In genomic region chr2:170177950-170178781, GRCh38 we compare ENCODE assay signal across 9 cellular contexts. TPM values are rescaled to one million over a fixed set of nuclear protein-coding genes. Genes with fewer than 3 reads are reported as not detected.
DNase-seq lines count a peak whose midpoint lies in the region; ATAC-seq lines count a peak whose summit lies in the region.
"Had no signal": no experiment of that assay in that cellular context is flagged by ENCODE, and none has a peak within 500 bp of the region (broad histone marks: within the 10 kb centered on the region; RNA-seq: fewer than 3 reads in every experiment).

A gene with protein sequence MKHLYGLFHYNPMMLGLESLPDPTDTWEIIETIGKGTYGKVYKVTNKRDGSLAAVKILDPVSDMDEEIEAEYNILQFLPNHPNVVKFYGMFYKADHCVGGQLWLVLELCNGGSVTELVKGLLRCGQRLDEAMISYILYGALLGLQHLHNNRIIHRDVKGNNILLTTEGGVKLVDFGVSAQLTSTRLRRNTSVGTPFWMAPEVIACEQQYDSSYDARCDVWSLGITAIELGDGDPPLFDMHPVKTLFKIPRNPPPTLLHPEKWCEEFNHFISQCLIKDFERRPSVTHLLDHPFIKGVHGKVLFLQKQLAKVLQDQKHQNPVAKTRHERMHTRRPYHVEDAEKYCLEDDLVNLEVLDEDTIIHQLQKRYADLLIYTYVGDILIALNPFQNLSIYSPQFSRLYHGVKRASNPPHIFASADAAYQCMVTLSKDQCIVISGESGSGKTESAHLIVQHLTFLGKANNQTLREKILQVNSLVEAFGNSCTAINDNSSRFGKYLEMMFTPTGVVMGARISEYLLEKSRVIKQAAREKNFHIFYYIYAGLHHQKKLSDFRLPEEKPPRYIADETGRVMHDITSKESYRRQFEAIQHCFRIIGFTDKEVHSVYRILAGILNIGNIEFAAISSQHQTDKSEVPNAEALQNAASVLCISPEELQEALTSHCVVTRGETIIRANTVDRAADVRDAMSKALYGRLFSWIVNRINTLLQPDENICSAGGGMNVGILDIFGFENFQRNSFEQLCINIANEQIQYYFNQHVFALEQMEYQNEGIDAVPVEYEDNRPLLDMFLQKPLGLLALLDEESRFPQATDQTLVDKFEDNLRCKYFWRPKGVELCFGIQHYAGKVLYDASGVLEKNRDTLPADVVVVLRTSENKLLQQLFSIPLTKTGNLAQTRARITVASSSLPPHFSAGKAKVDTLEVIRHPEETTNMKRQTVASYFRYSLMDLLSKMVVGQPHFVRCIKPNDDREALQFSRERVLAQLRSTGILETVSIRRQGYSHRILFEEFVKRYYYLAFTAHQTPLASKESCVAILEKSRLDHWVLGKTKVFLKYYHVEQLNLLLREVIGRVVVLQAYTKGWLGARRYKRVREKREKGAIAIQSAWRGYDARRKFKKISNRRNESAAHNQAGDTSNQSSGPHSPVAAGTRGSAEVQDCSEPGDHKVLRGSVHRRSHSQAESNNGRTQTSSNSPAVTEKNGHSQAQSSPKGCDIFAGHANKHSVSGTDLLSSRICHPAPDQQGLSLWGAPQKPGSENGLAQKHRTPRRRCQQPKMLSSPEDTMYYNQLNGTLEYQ (N-terminal part only) (plus strand): TSS chr2:170178147. CDS start chr2:170178288, 141 bp downstream.

- CTCF ChIA-PET in activated CD8-positive, alpha-beta memory T cell treated with anti-CD3 and anti-CD28 coated beads, Interleukin-2, amount 10 ng/mL, durations not matched to agents 7 days and 5 days (lab: Charles Lee), result no interaction called here

- peaks cover 19% of the 10 kb centered on the region for H3K4me1 Mint-ChIP-seq in activated CD8-positive, alpha-beta memory T cell treated with anti-CD3 and anti-CD28 coated beads, Interleukin-2, amount 10 ng/mL, durations not matched to agents 7 days and 5 days

- no peaks in the 10 kb centered on the region for H3K9me3 Mint-ChIP-seq in activated CD8-positive, alpha-beta memory T cell treated with anti-CD3 and anti-CD28 coated beads, Interleukin-2, amount 10 ng/mL, durations not matched to agents 7 days and 5 days (ENCODE audit: low read depth)

- H3K4me3 Mint-ChIP-seq in activated CD8-positive, alpha-beta memory T cell treated with anti-CD3 and anti-CD28 coated beads, Interleukin-2, amount 10 ng/mL, durations not matched to agents 7 days and 5 days, result no peak within 1 kb of the TSS
- H3K4me3 Mint-ChIP-seq: WTC11 had no signal

- H3K27me3 Mint-ChIP-seq in activated CD8-positive, alpha-beta memory T cell treated with anti-CD3 and anti-CD28 coated beads, Interleukin-2, amount 10 ng/mL, durations not matched to agents 7 days and 5 days, result no peaks in the 10 kb centered on the region

- H3K27ac Mint-ChIP-seq in activated CD8-positive, alpha-beta memory T cell treated with anti-CD3 and anti-CD28 coated beads, Interleukin-2, amount 10 ng/mL, durations not matched to agents 7 days and 5 days, result peak within 1 kb of the TSS; percentile 58
- H3K27ac Mint-ChIP-seq: WTC11 had no signal

- ATAC-seq in activated CD8-positive, alpha-beta memory T cell treated with anti-CD3 and anti-CD28 coated beads, Interleukin-2, amount 10 ng/mL, durations not matched to agents 7 days and 5 days, result peak; percentile 73
- no peak for ATAC-seq in HG02884 (IDR thresholded peaks at IDR 0.05; ENCODE audit: unreplicated experiment)
- ATAC-seq: WTC11 had no signal

- no peak for DNase-seq in activated CD8-positive, alpha-beta memory T cell treated with anti-CD3 and anti-CD28 coated beads, Interleukin-2, amount 10 ng/mL, durations not matched to agents 7 days and 5 days
- no peak for DNase-seq in activated CD8-positive, alpha-beta memory T cell treated with anti-CD3 and anti-CD28 coated beads, Interleukin-2, amount 50 U/mL, for 4 hours
- DNase-seq in NCI-H146 (lab: John Stamatoyannopoulos, UW), result peak; percentile 44
- DNase-seq in fibroblast of gingiva (ENCODE audit: low read depth), result peak; percentile 69
- peak; percentile 40 for DNase-seq in stromal cell of bone marrow (ENCODE audit: low read depth)
- no peak for DNase-seq in HK-2 (ENCODE audit: unreplicated experiment)
- no peak for DNase-seq in Kasumi-1 (lab: John Stamatoyannopoulos, UW)

- H3K36me3 Mint-ChIP-seq in activated CD8-positive, alpha-beta memory T cell treated with anti-CD3 and anti-CD28 coated beads, Interleukin-2, amount 10 ng/mL, durations not matched to agents 7 days and 5 days, result no peaks in the 10 kb centered on the region

RNA-seq across cellular contexts. Expression of the gene that starts here (rescaled TPM):
- total RNA-seq in activated CD8-positive, alpha-beta memory T cell treated with anti-CD3 and anti-CD28 coated beads, Interleukin-2, amount 10 ng/mL, durations not matched to agents 7 days and 5 days, result under 1 TPM; 0.23 to 0.38 TPM

Comparison
In these comparisons a context has a peak if more than half of its experiments do, and no peak if none do; other contexts are left out.
1. Peak in ATAC-seq in activated CD8-positive, alpha-beta memory T cell treated with anti-CD3 and anti-CD28 coated beads, Interleukin-2, amount 10 ng/mL, durations not matched to agents 7 days and 5 days; RNA of the gene not detected or under 1 TPM.
2. DNase-seq: peak in NCI-H146 (single experiment), fibroblast of gingiva (single experiment) and stromal cell of bone marrow (single experiment); none in activated CD8-positive, alpha-beta memory T cell treated with anti-CD3 and anti-CD28 coated beads, Interleukin-2, amount 10 ng/mL, durations not matched to agents 7 days and 5 days (single experiment), activated CD8-positive, alpha-beta memory T cell treated with anti-CD3 and anti-CD28 coated beads, Interleukin-2, amount 50 U/mL, for 4 hours (single experiment), HK-2 (single experiment) and Kasumi-1 (0 of 2).